In the genomic region with DNA sequence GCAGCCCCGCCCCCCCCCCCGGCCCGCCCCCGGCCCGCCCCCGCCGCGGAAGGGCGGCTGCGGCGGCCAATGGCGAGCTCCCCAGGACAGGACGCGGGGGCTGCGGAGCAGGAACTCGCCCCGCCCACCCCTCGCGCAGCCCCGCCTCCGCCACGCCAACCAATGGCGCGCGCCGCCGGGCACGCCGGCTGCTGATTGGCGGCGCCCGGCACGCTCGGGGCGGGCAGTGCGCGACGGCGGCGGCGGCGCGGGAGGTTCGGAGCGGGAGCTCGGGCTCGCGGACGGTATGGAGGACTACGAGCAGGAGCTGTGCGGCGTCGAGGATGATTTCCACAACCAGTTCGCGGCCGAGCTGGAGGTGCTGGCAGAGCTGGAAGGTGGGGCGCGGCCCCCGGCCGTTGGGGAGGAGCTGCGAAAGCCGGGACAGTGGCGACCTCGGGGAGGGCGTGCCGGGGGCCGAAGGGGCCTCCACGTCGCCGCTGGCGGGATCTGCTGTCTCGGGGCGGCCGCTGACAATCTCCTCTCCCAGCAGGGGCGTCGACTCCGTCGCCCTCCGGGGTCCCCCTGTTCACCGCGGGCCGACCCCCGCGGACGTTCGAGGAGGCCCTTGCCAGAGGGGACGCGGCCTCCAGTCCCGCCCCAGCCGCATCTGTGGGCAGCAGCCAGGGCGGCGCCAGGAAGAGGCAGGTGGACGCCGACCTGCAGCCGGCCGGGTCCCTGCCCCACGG, we compare ENCODE assay signal across 8 cellular contexts. TPM values are rescaled to one million over a fixed set of nuclear protein-coding genes. Genes with fewer than 3 reads are reported as not detected.
DNase-seq lines count a peak whose midpoint lies in the region; ATAC-seq and TF ChIP-seq lines count a peak whose summit lies in the region.

A gene (plus strand): TSS at position 222 of the 728 bp plus-strand sequence. CDS start 65 bp downstream, at position 287.

- H3K23ac ChIP-seq in IMR-90 (ENCODE audit: low read depth, low read length), result no peak within 1 kb of the TSS

- TF ChIP-seq POLR2A in IMR-90 (IDR thresholded peaks at IDR 0.05; ENCODE audit: low read depth, low read length), result no peak

- peaks cover 17% of the 10 kb centered on the region for H3K36me3 ChIP-seq in IMR-90 (ENCODE audit: control insufficient read depth, insufficient read depth, low read length)
- peaks cover 63% of the 10 kb centered on the region for H3K36me3 ChIP-seq in OCI-LY7 (ENCODE audit: insufficient read depth, low read length)

- no peaks in the 10 kb centered on the region for H3K9me1 ChIP-seq in IMR-90 (ENCODE audit: insufficient read depth, low read length)

- peaks cover 4 to 35% of the 10 kb centered on the region in 2 experiments; a peak in 2 of 4 replicates for H3K79me1 ChIP-seq in IMR-90 (ENCODE audit: low read depth in 1 of 2, low read length in 2 of 2)

- peak; percentile 99 for DNase-seq in D341Med (ENCODE audit: low spot score)
- DNase-seq in IMR-90, result peak; percentile 86
- peak; percentile 94 for DNase-seq in OCI-LY7 (ENCODE audit: low spot score)
- DNase-seq in activated T-cell treated with anti-CD3 and anti-CD28 coated beads for 4 hours, result peak; percentile 91
- DNase-seq in epithelial cell of esophagus (ENCODE audit: low read depth), result peak; percentile 95
- DNase-seq in stimulated activated CD8-positive, alpha-beta memory T cell treated with anti-CD3 and anti-CD28 coated beads, Interleukin-2, amount 100 ng/mL, for 1 hour (ENCODE audit: low read depth in 2 of 2), result peak; percentile 87 to 94

- H3K18ac ChIP-seq in IMR-90 (ENCODE audit: low read depth, low read length), result no peak within 1 kb of the TSS

- H2AFZ ChIP-seq in IMR-90 (replicated peaks; ENCODE audit: low read length, poor library complexity), result peak within 1 kb of the TSS; percentile 93
- H2AFZ ChIP-seq in OCI-LY7 (ENCODE audit: low read length), result peak within 1 kb of the TSS; percentile 52; the same call in 1 of the 2 replicates

- peak within 1 kb of the TSS; percentile 91 for H3K9ac ChIP-seq in IMR-90 (ENCODE audit: low read depth, low read length)

- no peak for TF ChIP-seq RAD21 in IMR-90 (IDR thresholded peaks at IDR 0.05; ENCODE audit: low read length)

- peak within 1 kb of the TSS; percentile 13 for H2AK5ac ChIP-seq in IMR-90 (ENCODE audit: low read depth, low read length)

- H3K27ac ChIP-seq in IMR-90 (ENCODE audit: insufficient read depth, low read length) (peak within 1 kb of the TSS; percentile 67), OCI-LY7 (ENCODE audit: low read depth, low read length, poor library complexity, severe bottlenecking) (peak within 1 kb of the TSS; percentile 33)

- dilution Hi-C loops in IMR-90 (cut with HindIII; ENCODE audit: low sequenced_read_pairs, unreplicated experiment), result no loop called here

- peak within 1 kb of the TSS; percentile 45 for H3K14ac ChIP-seq in IMR-90 (replicated peaks; ENCODE audit: low read depth, low read length)

- H3K4me1 ChIP-seq in IMR-90 (ENCODE audit: control insufficient read depth, insufficient read depth, low read length) (peaks cover 13% of the 10 kb centered on the region; the same call in 1 of the 2 replicates), OCI-LY7 (ENCODE audit: insufficient read depth, low read length, poor library complexity, severe bottlenecking) (peaks cover 17% of the 10 kb centered on the region), mononuclear cell (ENCODE audit: insufficient read depth, low read length) (peaks cover 22% of the 10 kb centered on the region)

- ATAC-seq in GM21528 (IDR thresholded peaks at IDR 0.05; ENCODE audit: low FRiP score, unreplicated experiment) (peak; percentile 64), IMR-90 (ENCODE audit: low read depth) (peak; percentile 96)

- no peak within 1 kb of the TSS for H2BK120ac ChIP-seq in IMR-90 (ENCODE audit: low read depth, low read length)

- 0% methylated on average over 64 of the region's 97 CpGs; no CpG with 5 or more reads in 1 of the 2 experiments for WGBS in IMR-90 (ENCODE audit: extremely low coverage in 2 of 2, insufficient read length in 1 of 2), 2 experiments

- H3K4ac ChIP-seq in IMR-90 (ENCODE audit: low read depth, low read length), result peak within 1 kb of the TSS; percentile 61

- no peaks in the 10 kb centered on the region for H3K9me3 ChIP-seq in IMR-90 (ENCODE audit: control insufficient read depth, insufficient read depth, low read length)
- no peaks in the 10 kb centered on the region for H3K9me3 ChIP-seq in OCI-LY7 (ENCODE audit: low read length)
- H3K9me3 ChIP-seq in mononuclear cell (ENCODE audit: low read depth, low read length), result no peaks in the 10 kb centered on the region

- H3K4me2 ChIP-seq in IMR-90 (ENCODE audit: low read depth, low read length), result peak within 1 kb of the TSS; percentile 97
- H3K4me2 ChIP-seq in OCI-LY7 (ENCODE audit: low read length), result peak within 1 kb of the TSS; percentile 95

- peak within 1 kb of the TSS; percentile 99 for H2AK9ac ChIP-seq in IMR-90 (replicated peaks; ENCODE audit: low read depth, low read length, poor library complexity)

- H3K27me3 ChIP-seq in IMR-90 (ENCODE audit: control insufficient read depth, insufficient read depth, low read length) (no peaks in the 10 kb centered on the region), mononuclear cell (ENCODE audit: insufficient read depth, low read length) (no peaks in the 10 kb centered on the region)

- H4K91ac ChIP-seq in IMR-90 (ENCODE audit: insufficient read depth, low read depth, low read length), result no peak within 1 kb of the TSS

- H2BK20ac ChIP-seq in IMR-90 (ENCODE audit: low read depth, low read length), result no peak within 1 kb of the TSS

- peak within 1 kb of the TSS; percentile 72 for H2BK5ac ChIP-seq in IMR-90 (ENCODE audit: low read depth, low read length, poor library complexity, severe bottlenecking)

- no peak within 1 kb of the TSS for H2BK15ac ChIP-seq in IMR-90 (ENCODE audit: low read depth, low read length)

- BruUV-seq in IMR-90 (replicated peaks; lab: Mats Ljungman, UMichigan) (no TSS peak), OCI-LY7 (replicated peaks; lab: Mats Ljungman, UMichigan) (no TSS peak)

- no peaks in the 10 kb centered on the region for H3K9me2 ChIP-seq in OCI-LY7 (ENCODE audit: insufficient read depth, low read length)

- peak within 1 kb of the TSS; percentile 99 for H3K4me3 ChIP-seq in IMR-90 (ENCODE audit: insufficient read depth, low read depth, low read length)
- peak within 1 kb of the TSS; percentile 100 for H3K4me3 ChIP-seq in OCI-LY7 (ENCODE audit: low read depth, low read length, poor library complexity, severe bottlenecking)
- peak within 1 kb of the TSS; percentile 90 for H3K4me3 ChIP-seq in epithelial cell of esophagus (ENCODE audit: low read length)
- peak within 1 kb of the TSS; percentile 74 for H3K4me3 ChIP-seq in mononuclear cell (ENCODE audit: low read length)

- in situ Hi-C loops in IMR-90 (cut with MboI; ENCODE audit: low sequenced_read_pairs), result loop anchor here (5.0 kb wide), 1 partner anchor 76 kb away; no protein-coding TSS in a partner anchor

- peak within 1 kb of the TSS in 1 of 2 experiments; percentile 53; a peak in 1 of 4 replicates for H4K8ac ChIP-seq in IMR-90 (ENCODE audit: low read depth in 2 of 2, low read length in 2 of 2)

- POLR2A ChIA-PET in IMR-90 (lab: Charles Lee; ENCODE audit: unreplicated experiment) (interaction anchor here (0.6 kb wide), 1 partner anchor 102 kb away, joined by 4 read pairs; no protein-coding TSS in a partner anchor), OCI-LY7 (lab: Charles Lee) (interaction anchor here (1.2 to 1.3 kb wide), 2 partner anchors 67 to 74 kb away, joined by 3 to 5 read pairs; a partner anchor contains a TSS)

- H4K5ac ChIP-seq in IMR-90 (ENCODE audit: low read depth, low read length), result peak within 1 kb of the TSS; percentile 4; the same call in 1 of the 2 replicates

- intact Hi-C loops in IMR-90 (cut with micrococcal nuclease) (loop anchor here (2.0 to 5.0 kb wide), 3 partner anchors 46 to 76 kb away; a partner anchor contains a TSS), OCI-LY7 (cut with micrococcal nuclease; ENCODE audit: unreplicated experiment) (loop anchor here (5.0 kb wide), 1 partner anchor 41 kb away; no protein-coding TSS in a partner anchor)

- CTCF ChIA-PET in IMR-90 (lab: Yijun Ruan, JAX), result no interaction called here
- CTCF ChIA-PET in OCI-LY7 (lab: Charles Lee; ENCODE audit: unreplicated experiment), result interaction anchor here (1.0 kb wide), 1 partner anchor 72 kb away, joined by 4 read pairs; no protein-coding TSS in a partner anchor

- TF ChIP-seq CTCF in IMR-90 (conservative IDR thresholded peaks at IDR 0.05; ENCODE audit: low read depth, low read length) (no peak), OCI-LY7 (conservative IDR thresholded peaks at IDR 0.05; ENCODE audit: low read length) (no peak), epithelial cell of esophagus (IDR thresholded peaks at IDR 0.05; ENCODE audit: insufficient read depth, low read depth, low read length, missing control alignments) (no peak)

- peaks cover 25% of the 10 kb centered on the region for H4K20me1 ChIP-seq in IMR-90 (ENCODE audit: insufficient read depth, low read length)
- H4K20me1 ChIP-seq in OCI-LY7 (ENCODE audit: insufficient read depth, low read length), result 0 out of 2 replicates have a peak, but pooled peaks cover 4% of the 10 kb centered on the region

- peaks cover 30% of the 10 kb centered on the region for H3K79me2 ChIP-seq in OCI-LY7 (ENCODE audit: insufficient read depth, low read depth, low read length)

- H3K56ac ChIP-seq in IMR-90 (ENCODE audit: extremely low read depth, insufficient read depth, low read length), result 0 out of 2 replicates have a peak within 1 kb of the TSS, but pooled peaks have one; percentile 41

TF ChIP-seq in IMR-90, 13 proteins besides CTCF, POLR2A, EP300 and RAD21:
- TF ChIP-seq RFX5 (IDR thresholded peaks at IDR 0.05; ENCODE audit: low read depth, low read length), result no peak
- TF ChIP-seq MAZ (IDR thresholded peaks at IDR 0.05; ENCODE audit: borderline replicate concordance, low read depth, low read length), result peak; percentile 48; the same call in 1 of the 2 replicates
- TF ChIP-seq, protein P1, sequence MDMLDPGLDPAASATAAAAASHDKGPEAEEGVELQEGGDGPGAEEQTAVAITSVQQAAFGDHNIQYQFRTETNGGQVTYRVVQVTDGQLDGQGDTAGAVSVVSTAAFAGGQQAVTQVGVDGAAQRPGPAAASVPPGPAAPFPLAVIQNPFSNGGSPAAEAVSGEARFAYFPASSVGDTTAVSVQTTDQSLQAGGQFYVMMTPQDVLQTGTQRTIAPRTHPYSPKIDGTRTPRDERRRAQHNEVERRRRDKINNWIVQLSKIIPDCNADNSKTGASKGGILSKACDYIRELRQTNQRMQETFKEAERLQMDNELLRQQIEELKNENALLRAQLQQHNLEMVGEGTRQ (IDR thresholded peaks at IDR 0.05; ENCODE audit: low read depth, low read length), result peak; percentile 73
- TF ChIP-seq MXI1 (IDR thresholded peaks at IDR 0.05; ENCODE audit: borderline replicate concordance, low read depth, low read length), result peak; percentile 86
- peak; percentile 80 for TF ChIP-seq BHLHE40 (IDR thresholded peaks at IDR 0.05; ENCODE audit: low read depth, low read length)

RNA-seq across cellular contexts. Expression of the gene that starts here (rescaled TPM):
- 3.1 and 3.2 TPM in 2 replicates for total RNA-seq in IMR-90 (2012; rRNA removed)
- 21.4 and 28.1 TPM in 2 replicates for polyA plus RNA-seq in IMR-90 (2012; rRNA removed)
- 4.1 and 7.9 TPM in 2 replicates for polyA plus RNA-seq in IMR-90 (2012; cell fraction: cytosol; rRNA removed)
- 128 and 294 TPM in 2 replicates for polyA plus RNA-seq in IMR-90 (2012; cell fraction: nucleus; rRNA removed; ENCODE audit: low replicate concordance)
- total RNA-seq in OCI-LY7 (2014; rRNA removed; shearing (Covaris generic)), result 98.9 and 125 TPM in 2 replicates
- total RNA-seq in OCI-LY7 (2022), result 145 and 146 TPM in 2 replicates
- total RNA-seq in mononuclear cell, result 8.8 TPM

Comparison
In these comparisons a context has a peak if more than half of its experiments do, and no peak if none do; other contexts are left out.
1. Peak in every context shown above with its lines: DNase-seq, ATAC-seq, H3K4me3 ChIP-seq and H3K27ac ChIP-seq.
2. RNA of the gene that starts here (total RNA-seq): 98.9 to 146 TPM in OCI-LY7; 8.8 TPM in mononuclear cell (single experiment) and 3.1 to 3.2 TPM in IMR-90; every median in the first group is over 10 times any median in the second.